Comparison of ENCODE assay signal across 7 cellular contexts in genomic region chr22:50305393-50305657, GRCh38. TPM values are rescaled to one million over a fixed set of nuclear protein-coding genes. Genes with fewer than 3 reads are reported as not detected.
DNase-seq lines count a peak whose midpoint lies in the region; ATAC-seq, FAIRE-seq and TF ChIP-seq lines count a peak whose summit lies in the region.
"Had no signal": no experiment of that assay in that cellular context is flagged by ENCODE, and none has a peak within 500 bp of the region (broad histone marks: within the 10 kb centered on the region; RNA-seq: fewer than 3 reads in every experiment).

No MANE protein-coding gene starts in this region.

- peak overlapping the region; percentile 84 for H3K27ac Mint-ChIP-seq in Calu3 (ENCODE audit: unreplicated experiment)
- H3K27ac Mint-ChIP-seq: activated CD8-positive, alpha-beta T cell treated with anti-CD3 and anti-CD28 coated beads for 36 hours had no signal

- H3K4me1 ChIP-seq in neuronal stem cell (ENCODE audit: control insufficient read depth in 2 of 2, insufficient read depth in 1 of 2, low read depth in 1 of 2, low read length in 2 of 2) = peaks cover 43 to 47% of the 10 kb centered on the region in 2 donors

- H3K4me3 Mint-ChIP-seq in Calu3 (ENCODE audit: low read depth, unreplicated experiment) = peak overlapping the region; percentile 67

- H4K8ac ChIP-seq in neuronal stem cell (ENCODE audit: low read depth, low read length) = no peak overlapping the region

- peaks cover 54% of the 10 kb centered on the region for H3K4me1 Mint-ChIP-seq in Calu3 (ENCODE audit: low read depth, unreplicated experiment)

- peaks cover 52% of the 10 kb centered on the region for H3K79me1 ChIP-seq in neuronal stem cell (ENCODE audit: low read depth, low read length)

- peak overlapping the region; percentile 79 for H3K14ac ChIP-seq in neuronal stem cell (ENCODE audit: low read length)

- FAIRE-seq in bronchial epithelial cell (lab: Jason Lieb, UNC) = no peak

- peak overlapping the region; percentile 82 for H2AK5ac ChIP-seq in neuronal stem cell (ENCODE audit: low read depth, low read length)

- H3K4ac ChIP-seq in neuronal stem cell (ENCODE audit: low read length) = no peak overlapping the region

- TF ChIP-seq CTCF in Calu3 (IDR thresholded peaks at IDR 0.05; ENCODE audit: unreplicated experiment) = no peak
- no peak for TF ChIP-seq CTCF in bronchial epithelial cell (IDR thresholded peaks at IDR 0.05; ENCODE audit: insufficient read depth, low read length, severe bottlenecking)

- H3K36me3 ChIP-seq in bronchial epithelial cell (ENCODE audit: control insufficient read depth, insufficient read depth, low read length) = peaks cover 21% of the 10 kb centered on the region
- H3K36me3 ChIP-seq in neuronal stem cell (replicated peaks in 1 of 2; ENCODE audit: control insufficient read depth in 2 of 2, insufficient read depth in 2 of 2, low read length in 2 of 2) = peaks cover 2 to 51% of the 10 kb centered on the region in 2 donors

- BruUV-seq in Calu3 (replicated peaks; lab: Mats Ljungman, UMichigan) = no TSS peak

- H2BK5ac ChIP-seq in neuronal stem cell (ENCODE audit: low read length) = peak overlapping the region; percentile 97

- DNase-seq in Calu3 (no peak), bronchial epithelial cell (ENCODE audit: low read depth) (no peak), neuronal stem cell (ENCODE audit: low spot score) (no peak), hepatic stellate cell (ENCODE audit: low spot score) (no peak), NCI-H345 treated with DMSO at 0.1 percent for 48 hours (lab: John Stamatoyannopoulos, UW; ENCODE audit: unreplicated experiment) (no peak)

- peak overlapping the region; percentile 77 for H2BK15ac ChIP-seq in neuronal stem cell (ENCODE audit: low read length)

- no peaks in the 10 kb centered on the region for H3K27me3 ChIP-seq in bronchial epithelial cell (ENCODE audit: control insufficient read depth, insufficient read depth, low read length)
- H3K27me3 ChIP-seq in neuronal stem cell (ENCODE audit: control insufficient read depth in 3 of 3, insufficient read depth in 3 of 3, low read depth in 1 of 3, low read length in 3 of 3) = peaks cover 0 to 6% (median 0%) of the 10 kb centered on the region in 3 experiments

- H3K4me2 ChIP-seq in neuronal stem cell (ENCODE audit: insufficient read depth, low read length, poor library complexity, severe bottlenecking) = peak overlapping the region; percentile 89

- no peaks in the 10 kb centered on the region for H3K27me3 Mint-ChIP-seq in Calu3 (ENCODE audit: unreplicated experiment)

- H3K9me3 Mint-ChIP-seq in Calu3 (ENCODE audit: low read depth, unreplicated experiment) = no peaks in the 10 kb centered on the region
- H3K9me3 Mint-ChIP-seq: activated CD8-positive, alpha-beta T cell treated with anti-CD3 and anti-CD28 coated beads for 36 hours had no signal

- no peak overlapping the region for H2BK120ac ChIP-seq in neuronal stem cell (ENCODE audit: low read depth, low read length)

- no peak overlapping the region for H2AFZ ChIP-seq in neuronal stem cell (ENCODE audit: low read length)

- peak overlapping the region; percentile 93 for H2BK12ac ChIP-seq in neuronal stem cell (ENCODE audit: low read length)

- H3K23ac ChIP-seq in neuronal stem cell (ENCODE audit: low read depth, low read length, poor library complexity) = peak overlapping the region; percentile 70

- CTCF ChIA-PET in Calu3 (lab: Charles Lee) = interaction anchor here (1.3 to 3.9 kb wide), 2 partner anchors 9 to 12 kb away, joined by 6 to 26 read pairs; no protein-coding TSS in a partner anchor

- intact Hi-C loops in Calu3 (cut with micrococcal nuclease; ENCODE audit: unreplicated experiment) = no loop called here

- ATAC-seq in GM18520 (IDR thresholded peaks at IDR 0.05; ENCODE audit: unreplicated experiment) = no peak

- H3K27ac ChIP-seq in neuronal stem cell (replicated peaks; ENCODE audit: low read length) = no peak overlapping the region

- H4K91ac ChIP-seq in neuronal stem cell (ENCODE audit: low read depth, low read length, poor library complexity) = no peak overlapping the region

- H3K9me3 ChIP-seq in neuronal stem cell (replicated peaks in 1 of 2; ENCODE audit: control insufficient read depth in 2 of 2, insufficient read depth in 1 of 2, low read depth in 1 of 2, low read length in 2 of 2) = no peaks in the 10 kb centered on the region

- H3K9ac ChIP-seq in neuronal stem cell (ENCODE audit: low read depth, low read length, poor library complexity) = peak overlapping the region; percentile 63

- WGBS in neuronal stem cell (ENCODE audit: extremely low coverage in 2 of 2, insufficient read length in 2 of 2, insufficient replicate concordance in 1 of 2), 2 donors = no CpG with 5 or more reads among the region's 9 CpGs

- H3K18ac ChIP-seq in neuronal stem cell (ENCODE audit: low read length) = peak overlapping the region; percentile 78

- H3K36me3 Mint-ChIP-seq in Calu3 (ENCODE audit: insufficient read depth, unreplicated experiment) = peaks cover 78% of the 10 kb centered on the region

- H3K4me3 ChIP-seq in bronchial epithelial cell (ENCODE audit: low read depth, low read length) (peak overlapping the region; percentile 99), neuronal stem cell (ENCODE audit: low read length in 2 of 2) (peak overlapping the region in 1 of 2 donors; percentile 97)

RNA-seq across cellular contexts. Expression of gene PLXNB2, which starts 2.1 kb away (rescaled TPM):
- total RNA-seq in Calu3 (2022) (298 and 337 TPM in 2 replicates), bronchial epithelial cell (138 and 176 TPM in 2 replicates)
- polyA plus RNA-seq in neuronal stem cell (2013, experiment 1 of 2) = 71.0 TPM
- 69.8 TPM for polyA plus RNA-seq in neuronal stem cell (2013, experiment 2 of 2)

RNA-seq across cellular contexts. Expression of gene DENND6B, which starts 21.5 kb away (rescaled TPM):
- total RNA-seq in Calu3 (2022) (13.2 and 19.0 TPM in 2 replicates), bronchial epithelial cell (1.1 and 1.8 TPM in 2 replicates)
- polyA plus RNA-seq in neuronal stem cell (2013, experiment 1 of 2) = 12.7 TPM
- 11.7 TPM for polyA plus RNA-seq in neuronal stem cell (2013, experiment 2 of 2)

RNA-seq across cellular contexts. Expression of gene MAPK11, which starts 35.1 kb away (rescaled TPM):
- total RNA-seq in Calu3 (2022) = 14.3 and 23.7 TPM in 2 replicates
- 3.4 and 9.0 TPM in 2 replicates for total RNA-seq in bronchial epithelial cell
- polyA plus RNA-seq in neuronal stem cell (2013, experiment 1 of 2) = 4.0 TPM
- 3.6 TPM for polyA plus RNA-seq in neuronal stem cell (2013, experiment 2 of 2)

RNA-seq across cellular contexts. Expression of gene PPP6R2, which starts 37.8 kb away (rescaled TPM):
- 47.1 and 50.0 TPM in 2 replicates for total RNA-seq in Calu3 (2022)
- 50.5 and 57.5 TPM in 2 replicates for total RNA-seq in bronchial epithelial cell
- polyA plus RNA-seq in neuronal stem cell (2013, experiment 1 of 2) = 26.8 TPM
- polyA plus RNA-seq in neuronal stem cell (2013, experiment 2 of 2) = 24.9 TPM

RNA-seq across cellular contexts. Expression of gene MAPK12, which starts 43.8 kb away (rescaled TPM):
- total RNA-seq in Calu3 (2022) (21.1 and 27.5 TPM in 2 replicates), bronchial epithelial cell (12.4 and 14.1 TPM in 2 replicates)
- polyA plus RNA-seq in neuronal stem cell (2013, experiment 1 of 2) = 28.8 TPM
- 28.1 TPM for polyA plus RNA-seq in neuronal stem cell (2013, experiment 2 of 2)
